26 cellular contexts compared by ENCODE assay signal in genomic region chr4:5988086-5988845, GRCh38. TPM values are rescaled to one million over a fixed set of nuclear protein-coding genes. Genes with fewer than 3 reads are reported as not detected.
DNase-seq lines count a peak whose midpoint lies in the region; ATAC-seq, FAIRE-seq and TF ChIP-seq lines count a peak whose summit lies in the region.
"Had no signal": no experiment of that assay in that cellular context is flagged by ENCODE, and none has a peak within 500 bp of the region (broad histone marks: within the 10 kb centered on the region; RNA-seq: fewer than 3 reads in every experiment).

No MANE protein-coding gene starts in this region.

- no peak overlapping the region for H3T11ph ChIP-seq in H9 (ENCODE audit: low read length)

- H2BK20ac ChIP-seq in H9 (ENCODE audit: low read depth, low read length, poor library complexity, severe bottlenecking) = no peak overlapping the region

- H4K5ac ChIP-seq in H9 (ENCODE audit: insufficient read length, low read depth, low read length) = no peak overlapping the region

- H4K8ac ChIP-seq in H9 (replicated peaks; ENCODE audit: insufficient read length, low read depth, low read length) = no peak overlapping the region

- H3K9me3 ChIP-seq in H9 (ENCODE audit: control insufficient read depth, low read depth, low read length) (peaks cover 7% of the 10 kb centered on the region), MM.1S (replicated peaks; ENCODE audit: insufficient read depth, low read length) (no peaks in the 10 kb centered on the region), MG63 (no peaks in the 10 kb centered on the region)
- H3K9me3 ChIP-seq: breast epithelium, HAP-1 had no signal

- H3K27me3 Mint-ChIP-seq in H9 (ENCODE audit: low read depth) = peaks cover 51% of the 10 kb centered on the region
- H3K27me3 Mint-ChIP-seq in stimulated activated naive B cell treated with anti-CD40 and anti-IgM and Interleukin-4, amounts not matched to agents 10 μg/mL and 1 μg/mL and 100 μg/mL, for 72 hours = peaks cover 37 to 57% of the 10 kb centered on the region in 2 donors

- H2BK12ac ChIP-seq in H9 (ENCODE audit: insufficient read length, low read depth, low read length) = no peak overlapping the region

- FAIRE-seq in frontal cortex (lab: Jason Lieb, UNC) = no peak
- FAIRE-seq: GM12878, small intestine had no signal

- no peak overlapping the region for H3K4me3 Mint-ChIP-seq in H9
- H3K4me3 Mint-ChIP-seq in stimulated activated naive B cell treated with anti-CD40 and anti-IgM and Interleukin-4, amounts not matched to agents 10 μg/mL and 1 μg/mL and 100 μg/mL, for 72 hours = no peak overlapping the region
- H3K4me3 Mint-ChIP-seq: activated CD8-positive, alpha-beta T cell treated with anti-CD3 and anti-CD28 coated beads for 36 hours; activated naive CD8-positive, alpha-beta T cell; naive thymus-derived CD8-positive, alpha-beta T cell; T-helper 2 cell treated with Interferon-gamma antibody and Interleukin-4, amounts not matched to agents 5 μg/mL and 100 μg/mL, for 36 hours had no signal

- H3K23ac ChIP-seq in H9 (ENCODE audit: insufficient read length, low read depth, low read length) = no peak overlapping the region

- H3K79me2 ChIP-seq in H9 (ENCODE audit: insufficient read depth, low read length) (no peaks in the 10 kb centered on the region), MM.1S (ENCODE audit: low read length) (no peaks in the 10 kb centered on the region)

- no peak overlapping the region for H3K56ac ChIP-seq in H9 (ENCODE audit: insufficient read length, low read depth, low read length)

- H3K27me3 ChIP-seq in H9 (ENCODE audit: insufficient read depth, low read length) (no peaks in the 10 kb centered on the region; the same call in 1 of the 2 replicates), MM.1S (replicated peaks; ENCODE audit: insufficient read depth, low read length) (peaks cover 3% of the 10 kb centered on the region; the same call in 1 of the 2 replicates), MG63 (no peaks in the 10 kb centered on the region)
- H3K27me3 ChIP-seq: BLaER1 treated with 17β-estradiol and CSF1 and Interleukin-3, amounts not matched to agents 10 nM and 100 nM had no signal

- H2BK120ac ChIP-seq in H9 (ENCODE audit: low read depth, low read length, poor library complexity, severe bottlenecking) = no peak overlapping the region

- peak; percentile 24 for DNase-seq in H9
- DNase-seq in MM.1S = peak; percentile 50
- peak; percentile 58 for DNase-seq in coronary artery (ENCODE audit: low spot score)
- no peak for DNase-seq in stimulated activated naive B cell treated with anti-CD40 and anti-IgM and Interleukin-4, amounts not matched to agents 10 μg/mL and 1 μg/mL and 100 μg/mL, for 72 hours
- no peak for DNase-seq in frontal cortex (ENCODE audit: low spot score in 2 of 2)
- DNase-seq in MG63 = no peak
- DNase-seq in COR-L47 (lab: John Stamatoyannopoulos, UW) = no peak
- DNase-seq: activated CD8-positive, alpha-beta T cell treated with anti-CD3 and anti-CD28 coated beads for 36 hours; DMS153; effector CD4-positive, alpha-beta T cell; hippocampal formation; left cardiac atrium; naive thymus-derived CD8-positive, alpha-beta T cell; NCI-H1694; small intestine; stimulated activated naive CD4-positive, alpha-beta T cell treated with Interleukin-2 at 50 U/mL for 16 hours had no signal

- no peaks in the 10 kb centered on the region for H3K23me2 ChIP-seq in H9 (ENCODE audit: insufficient read length, low read depth, low read length, poor library complexity, severe bottlenecking)

- H3K27ac ChIP-seq in H9 (ENCODE audit: insufficient read length, low read depth, low read length) (no peak overlapping the region), MM.1S (ENCODE audit: low read length) (no peak overlapping the region), coronary artery (no peak overlapping the region)
- H3K27ac ChIP-seq: BLaER1 treated with 17β-estradiol and CSF1 and Interleukin-3, amounts not matched to agents 10 nM and 100 nM; breast epithelium; HL-60; tibial nerve had no signal

- H3K14ac ChIP-seq in H9 (ENCODE audit: insufficient read depth, low read length) = no peak overlapping the region

- H2AK5ac ChIP-seq in H9 (ENCODE audit: insufficient read length, low read length) = no peak overlapping the region

- no peaks in the 10 kb centered on the region for H3K9me2 ChIP-seq in MM.1S (replicated peaks; ENCODE audit: insufficient read depth, low read length)

- peaks cover 19 to 21% of the 10 kb centered on the region in 2 experiments for H3K9me3 Mint-ChIP-seq in H9
- peaks cover 19 to 22% of the 10 kb centered on the region in 2 donors for H3K9me3 Mint-ChIP-seq in stimulated activated naive B cell treated with anti-CD40 and anti-IgM and Interleukin-4, amounts not matched to agents 10 μg/mL and 1 μg/mL and 100 μg/mL, for 72 hours

- no peaks in the 10 kb centered on the region for H3K79me1 ChIP-seq in H9 (ENCODE audit: insufficient read depth, low read depth, low read length, poor library complexity, severe bottlenecking)

- no peak overlapping the region for H2BK15ac ChIP-seq in H9 (ENCODE audit: low read depth, low read length)

- H3K27ac Mint-ChIP-seq in H9 = no peak overlapping the region
- no peak overlapping the region for H3K27ac Mint-ChIP-seq in stimulated activated naive B cell treated with anti-CD40 and anti-IgM and Interleukin-4, amounts not matched to agents 10 μg/mL and 1 μg/mL and 100 μg/mL, for 72 hours
- H3K27ac Mint-ChIP-seq: activated CD8-positive, alpha-beta T cell treated with anti-CD3 and anti-CD28 coated beads for 36 hours; activated naive CD8-positive, alpha-beta T cell; activated T-helper 2 cell treated with anti-CD3 and anti-CD28 coated beads, Interferon-gamma antibody, Interleukin-2, Interleukin-4, amounts not matched to agents 10 μg/mL and 5 μg/mL and 100 μg/mL, durations not matched to agents 14 hours and 24 hours and 36 hours; naive thymus-derived CD8-positive, alpha-beta T cell; T-helper 2 cell treated with Interferon-gamma antibody and Interleukin-4, amounts not matched to agents 5 μg/mL and 100 μg/mL, for 36 hours had no signal

- no peaks in the 10 kb centered on the region for H4K20me1 ChIP-seq in H9 (ENCODE audit: control insufficient read depth, insufficient read depth, insufficient read length)
- H4K20me1 ChIP-seq in MM.1S (ENCODE audit: insufficient read depth, low read length) = no peaks in the 10 kb centered on the region

- peaks cover 1 to 17% (median 12%) of the 10 kb centered on the region in 3 experiments; a peak in 6 of 7 replicates for H3K36me3 Mint-ChIP-seq in H9 (ENCODE audit: insufficient read depth in 1 of 3, low read depth in 3 of 3)
- peaks cover 4 to 5% of the 10 kb centered on the region in 2 donors for H3K36me3 Mint-ChIP-seq in stimulated activated naive B cell treated with anti-CD40 and anti-IgM and Interleukin-4, amounts not matched to agents 10 μg/mL and 1 μg/mL and 100 μg/mL, for 72 hours

- WGBS in H9 (ENCODE audit: extremely low coverage, insufficient read length, low lambda C conversion rate) = no CpG with 5 or more reads among the region's 14 CpGs

- 0 out of 2 replicates have a peak, but pooled peaks cover 7% of the 10 kb centered on the region for H3F3A ChIP-seq in MM.1S (ENCODE audit: insufficient read depth, low read length)

- H3K4ac ChIP-seq in H9 (ENCODE audit: low read depth, low read length) = no peak overlapping the region

- H3K4me1 Mint-ChIP-seq in H9 = no peaks in the 10 kb centered on the region
- peaks cover 0 to 11% of the 10 kb centered on the region in 2 donors for H3K4me1 Mint-ChIP-seq in stimulated activated naive B cell treated with anti-CD40 and anti-IgM and Interleukin-4, amounts not matched to agents 10 μg/mL and 1 μg/mL and 100 μg/mL, for 72 hours

- H2AFZ ChIP-seq in H9 (ENCODE audit: low read length) (no peak overlapping the region), MM.1S (ENCODE audit: low read length) (0 out of 2 replicates have a peak overlapping the region, but pooled peaks have one; percentile 23)

- TF ChIP-seq CTCF in H9 (conservative IDR thresholded peaks at IDR 0.05) (no peak), MM.1S (IDR thresholded peaks at IDR 0.05; ENCODE audit: low read length) (no peak), coronary artery (IDR thresholded peaks at IDR 0.05) (no peak)

- H3K4me2 ChIP-seq in H9 (ENCODE audit: insufficient read depth, insufficient read length, low read length) = no peak overlapping the region
- peak overlapping the region; percentile 13; the same call in 1 of the 2 replicates for H3K4me2 ChIP-seq in MM.1S (ENCODE audit: low read depth, low read length)

- no peak overlapping the region for H3K9ac ChIP-seq in H9 (ENCODE audit: extremely low read depth, insufficient read length, low read length)
- H3K9ac ChIP-seq in MM.1S (ENCODE audit: low read length) = no peak overlapping the region
- H3K9ac ChIP-seq: BLaER1 treated with 17β-estradiol and CSF1 and Interleukin-3, amounts not matched to agents 10 nM and 100 nM had no signal

- peak; percentile 23 to 41 for ATAC-seq in stimulated activated naive B cell treated with anti-CD40 and anti-IgM and Interleukin-4, amounts not matched to agents 10 μg/mL and 1 μg/mL and 100 μg/mL, for 72 hours (replicated peaks)
- ATAC-seq: activated CD8-positive, alpha-beta T cell treated with anti-CD3 and anti-CD28 coated beads for 36 hours; GM12878; left cardiac atrium; naive thymus-derived CD8-positive, alpha-beta T cell had no signal

- no peaks in the 10 kb centered on the region for H3K4me1 ChIP-seq in H9 (ENCODE audit: insufficient read depth, low read length)
- peaks cover 7% of the 10 kb centered on the region for H3K4me1 ChIP-seq in MM.1S (ENCODE audit: low read length)
- H3K4me1 ChIP-seq: breast epithelium, HAP-1, tibial nerve had no signal

- H2BK5ac ChIP-seq in H9 (ENCODE audit: insufficient read length, low read length) = no peak overlapping the region

- H3K4me3 ChIP-seq in MM.1S (ENCODE audit: low read length) (no peak overlapping the region), coronary artery (no peak overlapping the region), MG63 (no peak overlapping the region)
- H3K4me3 ChIP-seq: BLaER1 treated with 17β-estradiol and CSF1 and Interleukin-3, amounts not matched to agents 10 nM and 100 nM; breast epithelium; GM12878; HAP-1; lung; tibial nerve had no signal

- H4K91ac ChIP-seq in H9 (ENCODE audit: insufficient read length, low read depth, low read length) = no peak overlapping the region

- H3K18ac ChIP-seq in H9 (ENCODE audit: insufficient read length, low read depth, low read length) = no peak overlapping the region

- no peaks in the 10 kb centered on the region for H3K36me3 ChIP-seq in MM.1S (replicated peaks; ENCODE audit: insufficient read depth, low read length)
- no peaks in the 10 kb centered on the region for H3K36me3 ChIP-seq in MG63
- H3K36me3 ChIP-seq: BLaER1 treated with 17β-estradiol and CSF1 and Interleukin-3, amounts not matched to agents 10 nM and 100 nM; breast epithelium; HAP-1; tibial nerve had no signal

RNA-seq across cellular contexts. Expression of gene C4orf50, which starts 30.0 kb away (rescaled TPM):
- total RNA-seq in H9 (2021) (0.17 and 0.18 TPM in 2 replicates), frontal cortex (12.2 TPM)
- total RNA-seq in MG63 (2014; rRNA removed; shearing (Covaris generic); ENCODE audit: low replicate concordance) = not detected in 2 replicates
- total RNA-seq: naive thymus-derived CD8-positive, alpha-beta T cell had no signal

Comparison
In these comparisons a context has a peak if more than half of its experiments do, and no peak if none do; other contexts are left out.
1. DNase-seq: peak in H9 (single experiment), MM.1S (single experiment) and coronary artery (single experiment); none in stimulated activated naive B cell treated with anti-CD40 and anti-IgM and Interleukin-4, amounts not matched to agents 10 μg/mL and 1 μg/mL and 100 μg/mL, for 72 hours (single experiment), frontal cortex (0 of 2), MG63 (single experiment) and COR-L47 (single experiment).
2. RNA of gene C4orf50, which starts 30.0 kb away (total RNA-seq): 12.2 TPM in frontal cortex (single experiment); 0.17 to 0.18 TPM in H9 and not detected in MG63; every median in the first group is over 10 times any median in the second.